Comparison of ENCODE assay signal across 13 cellular contexts in genomic region chr6:127582777-127583462, GRCh38. TPM values are rescaled to one million over a fixed set of nuclear protein-coding genes. Genes with fewer than 3 reads are reported as not detected.
DNase-seq lines count a peak whose midpoint lies in the region; ATAC-seq and TF ChIP-seq lines count a peak whose summit lies in the region.
"Had no signal": no experiment of that assay in that cellular context is flagged by ENCODE, and none has a peak within 500 bp of the region (broad histone marks: within the 10 kb centered on the region; RNA-seq: fewer than 3 reads in every experiment).

No MANE protein-coding gene starts in this region.

- no TSS peak for BruUV-seq in A673 (replicated peaks; lab: Mats Ljungman, UMichigan)

- H3K27me3 ChIP-seq in A673 (replicated peaks; ENCODE audit: insufficient read depth, low read depth, low read length, poor library complexity) (no peaks in the 10 kb centered on the region), OCI-LY3 (ENCODE audit: low read depth, low read length) (no peaks in the 10 kb centered on the region)
- H3K27me3 ChIP-seq: sigmoid colon had no signal

- ATAC-seq in GM21529 (IDR thresholded peaks at IDR 0.05; ENCODE audit: unreplicated experiment) (peak; percentile 60), esophagus mucosa (peak; percentile 81), GM19467 (IDR thresholded peaks at IDR 0.05; ENCODE audit: unreplicated experiment) (no peak)

- H3K4me3 ChIP-seq in A673 (ENCODE audit: low read depth, low read length, poor library complexity, severe bottlenecking), result no peak overlapping the region
- no peak overlapping the region for H3K4me3 ChIP-seq in OCI-LY3 (ENCODE audit: low read length)
- H3K4me3 ChIP-seq: dorsolateral prefrontal cortex, sigmoid colon had no signal

- H4K20me1 ChIP-seq in OCI-LY3 (ENCODE audit: insufficient read depth, low read length), result no peaks in the 10 kb centered on the region

- no peak overlapping the region; the same call in 1 of the 2 replicates for H2AFZ ChIP-seq in OCI-LY3 (ENCODE audit: low read depth, low read length)

- H3K36me3 ChIP-seq in A673 (ENCODE audit: insufficient read depth, low read length, poor library complexity, severe bottlenecking), result no peaks in the 10 kb centered on the region
- H3K36me3 ChIP-seq in OCI-LY3 (replicated peaks; ENCODE audit: low read depth, low read length), result peaks cover 24% of the 10 kb centered on the region
- H3K36me3 ChIP-seq: sigmoid colon had no signal

- H3K9me3 ChIP-seq in A673 (ENCODE audit: low read depth, low read length, poor library complexity, severe bottlenecking) (no peaks in the 10 kb centered on the region), OCI-LY3 (ENCODE audit: insufficient read depth, low read length) (no peaks in the 10 kb centered on the region)
- H3K9me3 ChIP-seq: sigmoid colon had no signal

- CTCF ChIA-PET in A673 (lab: Charles Lee), result no interaction called here

- H3K79me2 ChIP-seq in OCI-LY3 (ENCODE audit: low read length), result no peaks in the 10 kb centered on the region

- H3K4me1 ChIP-seq in A673 (ENCODE audit: insufficient read depth, low read length, poor library complexity, severe bottlenecking), result no peaks in the 10 kb centered on the region
- H3K4me1 ChIP-seq in OCI-LY3 (ENCODE audit: low read length), result peaks cover 23% of the 10 kb centered on the region
- H3K4me1 ChIP-seq: sigmoid colon had no signal

- H3K4me2 ChIP-seq in OCI-LY3 (ENCODE audit: low read length), result peak overlapping the region; percentile 7; the same call in 1 of the 2 replicates

- DNase-seq in A673 (ENCODE audit: low spot score), result peak; percentile 23
- no peak for DNase-seq in NCI-H524 treated with DMSO at 0.1 percent for 48 hours (lab: John Stamatoyannopoulos, UW)
- no peak for DNase-seq in activated naive CD4-positive, alpha-beta T cell treated with Interleukin-2 at 50 U/mL for 16 hours
- no peak for DNase-seq in NCI-H187 (lab: John Stamatoyannopoulos, UW)
- DNase-seq: activated CD4-positive, alpha-beta T cell treated with anti-CD3 and anti-CD28 coated beads for 1 hour; activated effector memory CD4-positive, alpha-beta T cell treated with anti-CD3 and anti-CD28 coated beads, Interleukin-2, amount 50 U/mL, for 16 hours; AML-193; dorsolateral prefrontal cortex; sigmoid colon had no signal

- TF ChIP-seq CTCF in A673 (conservative IDR thresholded peaks at IDR 0.05; ENCODE audit: low read depth, low read length) (no peak), OCI-LY3 (IDR thresholded peaks at IDR 0.05; ENCODE audit: low read depth, low read length) (no peak)

- no peak overlapping the region for H3K9ac ChIP-seq in OCI-LY3 (ENCODE audit: low read length)

- intact Hi-C loops in A673 (cut with micrococcal nuclease; ENCODE audit: unreplicated experiment), result no loop called here

- POLR2A ChIA-PET in A673 (lab: Charles Lee; ENCODE audit: low non-redundant PET), result no interaction called here

- H3K27ac ChIP-seq in A673 (ENCODE audit: low read depth, low read length, poor library complexity, severe bottlenecking), result no peak overlapping the region
- no peak overlapping the region for H3K27ac ChIP-seq in OCI-LY3 (ENCODE audit: low read length)
- H3K27ac ChIP-seq: dorsolateral prefrontal cortex, sigmoid colon had no signal

RNA-seq across cellular contexts. Expression of gene C6orf58, which starts 5.9 kb away (rescaled TPM):
- total RNA-seq in A673 (2021), result 0.64 and 1.1 TPM in 2 replicates
- not detected for total RNA-seq in esophagus mucosa
- total RNA-seq: sigmoid colon had no signal
